Comparison of ENCODE assay signal across 20 cellular contexts in the genomic region with DNA sequence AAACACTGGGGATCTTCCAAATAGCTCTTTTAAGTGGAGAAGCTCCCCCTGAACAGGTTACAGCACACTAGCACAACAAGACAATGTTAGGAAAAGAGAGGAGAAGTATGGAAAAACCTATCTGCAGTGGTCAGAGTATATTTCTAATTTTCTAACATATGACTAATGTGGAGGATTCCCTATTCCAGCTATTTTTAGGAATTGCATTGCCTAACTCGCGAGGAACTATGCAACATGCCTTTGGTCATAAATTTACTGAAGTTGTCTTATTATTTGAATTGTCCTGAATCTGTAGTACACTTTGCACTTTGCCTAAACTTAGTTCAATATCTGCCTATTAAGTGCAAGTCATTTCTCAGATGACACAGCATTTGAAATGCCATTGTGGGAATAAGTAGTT.
"Had no signal": no experiment of that assay in that cellular context is flagged by ENCODE, and none has a peak within 500 bp of the region (broad histone marks: within the 10 kb centered on the region; RNA-seq: fewer than 3 reads in every experiment).

No MANE protein-coding gene starts in this region.

- DNase-seq: activated CD4-positive, alpha-beta memory T cell treated with anti-CD3 and anti-CD28 coated beads for 36 hours; activated CD4-positive, alpha-beta T cell treated with anti-CD3 and anti-CD28 coated beads for 36 hours; activated gamma-delta T cell treated with Interleukin-2 at 50 U/mL for 16 hours; activated T-cell treated with anti-CD3 and anti-CD28 coated beads for 4 hours; caudate nucleus; effector memory CD8-positive, alpha-beta T cell; heart right ventricle; immature natural killer cell; kidney glomerular epithelial cell; natural killer cell; sigmoid colon; stimulated activated naive B cell treated with anti-CD40 and anti-IgM and Interleukin-4, amounts not matched to agents 10 μg/mL and 1 μg/mL and 100 μg/mL, for 72 hours had no signal

- H3K9me3 Mint-ChIP-seq: brain; stimulated activated naive B cell treated with anti-CD40 and anti-IgM and Interleukin-4, amounts not matched to agents 10 μg/mL and 1 μg/mL and 100 μg/mL, for 72 hours had no signal

- H3K9me3 ChIP-seq: gastroesophageal sphincter, heart right ventricle, sigmoid colon had no signal

- H2AFZ ChIP-seq: parathyroid adenoma had no signal

- H3K9ac ChIP-seq: parathyroid adenoma had no signal

- H3K27me3 ChIP-seq: gastroesophageal sphincter, heart right ventricle, neutrophil, sigmoid colon had no signal

- H3K27ac Mint-ChIP-seq: activated CD4-positive, alpha-beta memory T cell treated with anti-CD3 and anti-CD28 coated beads for 36 hours; activated CD4-positive, alpha-beta T cell treated with anti-CD3 and anti-CD28 coated beads for 36 hours; activated naive CD8-positive, alpha-beta T cell; activated T-helper 1 cell treated with anti-CD3 and anti-CD28 coated beads, Interleukin-12 subunit alpha, Interleukin-12 subunit beta, Interleukin-2, Interleukin-4 antibody, amounts not matched to agents 30 ng/mL and 10 ng/mL and 1 ng/mL, durations not matched to agents 14 hours and 24 hours and 36 hours; brain; effector memory CD8-positive, alpha-beta T cell; immature natural killer cell; natural killer cell; stimulated activated naive B cell treated with anti-CD40 and anti-IgM and Interleukin-4, amounts not matched to agents 10 μg/mL and 1 μg/mL and 100 μg/mL, for 72 hours; T-helper 2 cell treated with Interferon-gamma antibody and Interleukin-4, amounts not matched to agents 5 μg/mL and 100 μg/mL, for 36 hours; WTC11 had no signal

- H3K36me3 Mint-ChIP-seq: activated CD4-positive, alpha-beta memory T cell treated with anti-CD3 and anti-CD28 coated beads for 36 hours; activated naive CD8-positive, alpha-beta T cell; brain; natural killer cell; stimulated activated naive B cell treated with anti-CD40 and anti-IgM and Interleukin-4, amounts not matched to agents 10 μg/mL and 1 μg/mL and 100 μg/mL, for 72 hours; WTC11 had no signal

- ATAC-seq: activated CD4-positive, alpha-beta T cell treated with anti-CD3 and anti-CD28 coated beads for 36 hours; effector memory CD8-positive, alpha-beta T cell; gastroesophageal sphincter; heart right ventricle; natural killer cell; stimulated activated naive B cell treated with anti-CD40 and anti-IgM and Interleukin-4, amounts not matched to agents 10 μg/mL and 1 μg/mL and 100 μg/mL, for 72 hours; WTC11 had no signal

- H3K4me1 Mint-ChIP-seq: activated CD4-positive, alpha-beta T cell treated with anti-CD3 and anti-CD28 coated beads for 36 hours; brain; immature natural killer cell; natural killer cell; stimulated activated naive B cell treated with anti-CD40 and anti-IgM and Interleukin-4, amounts not matched to agents 10 μg/mL and 1 μg/mL and 100 μg/mL, for 72 hours; WTC11 had no signal

- H3K4me3 Mint-ChIP-seq: activated CD4-positive, alpha-beta memory T cell treated with anti-CD3 and anti-CD28 coated beads for 36 hours; activated CD4-positive, alpha-beta T cell treated with anti-CD3 and anti-CD28 coated beads for 36 hours; activated naive CD8-positive, alpha-beta T cell; activated T-helper 1 cell treated with anti-CD3 and anti-CD28 coated beads, Interleukin-12 subunit alpha, Interleukin-12 subunit beta, Interleukin-2, Interleukin-4 antibody, amounts not matched to agents 30 ng/mL and 10 ng/mL and 1 ng/mL, durations not matched to agents 14 hours and 24 hours and 36 hours; brain; effector memory CD8-positive, alpha-beta T cell; immature natural killer cell; natural killer cell; stimulated activated naive B cell treated with anti-CD40 and anti-IgM and Interleukin-4, amounts not matched to agents 10 μg/mL and 1 μg/mL and 100 μg/mL, for 72 hours; T-helper 2 cell treated with Interferon-gamma antibody and Interleukin-4, amounts not matched to agents 5 μg/mL and 100 μg/mL, for 36 hours; WTC11 had no signal

- H3K4me1 ChIP-seq: gastroesophageal sphincter, heart right ventricle, parathyroid adenoma, sigmoid colon had no signal

- H3K79me2 ChIP-seq: parathyroid adenoma had no signal

- H3K27ac ChIP-seq: gastroesophageal sphincter, heart right ventricle, neutrophil, parathyroid adenoma, sigmoid colon had no signal

- H3K36me3 ChIP-seq: gastroesophageal sphincter, heart right ventricle, neutrophil, sigmoid colon had no signal

- H3K27me3 Mint-ChIP-seq: activated CD4-positive, alpha-beta memory T cell treated with anti-CD3 and anti-CD28 coated beads for 36 hours; activated CD4-positive, alpha-beta T cell treated with anti-CD3 and anti-CD28 coated beads for 36 hours; activated naive CD8-positive, alpha-beta T cell; brain; effector memory CD8-positive, alpha-beta T cell; stimulated activated naive B cell treated with anti-CD40 and anti-IgM and Interleukin-4, amounts not matched to agents 10 μg/mL and 1 μg/mL and 100 μg/mL, for 72 hours had no signal

- H3K4me3 ChIP-seq: gastroesophageal sphincter, heart right ventricle, sigmoid colon had no signal
